9 cellular contexts compared by ENCODE assay signal in genomic region chr6:151647871-151648639, GRCh38.
DNase-seq lines count a peak whose midpoint lies in the region; ATAC-seq and TF ChIP-seq lines count a peak whose summit lies in the region.
"Had no signal": no experiment of that assay in that cellular context is flagged by ENCODE, and none has a peak within 500 bp of the region (broad histone marks: within the 10 kb centered on the region; RNA-seq: fewer than 3 reads in every experiment).

No MANE protein-coding gene starts in this region.

- no peak for TF ChIP-seq POLR2A in NB4 (IDR thresholded peaks at IDR 0.05; ENCODE audit: extremely low read depth, insufficient read length)

- no peak overlapping the region for H3K9ac ChIP-seq in neuronal stem cell (ENCODE audit: low read depth, low read length, poor library complexity)

- DNase-seq in NB4 (ENCODE audit: low read depth) (peak; percentile 37), cerebellar cortex (ENCODE audit: low spot score) (peak; percentile 21), neuronal stem cell (ENCODE audit: low spot score) (peak; percentile 30), MG63 (no peak), psoas muscle (no peak)
- DNase-seq: cerebellar nuclear complex had no signal

- H3K9me3 ChIP-seq in neuronal stem cell (replicated peaks in 1 of 2; ENCODE audit: control insufficient read depth in 2 of 2, insufficient read depth in 1 of 2, low read depth in 1 of 2, low read length in 2 of 2) (no peaks in the 10 kb centered on the region), MG63 (no peaks in the 10 kb centered on the region), psoas muscle (no peaks in the 10 kb centered on the region)

- peak overlapping the region; percentile 65 for H4K8ac ChIP-seq in neuronal stem cell (ENCODE audit: low read depth, low read length)

- H3K4me2 ChIP-seq in neuronal stem cell (ENCODE audit: insufficient read depth, low read length, poor library complexity, severe bottlenecking), result no peak overlapping the region

- peak overlapping the region; percentile 57 for H3K23ac ChIP-seq in neuronal stem cell (ENCODE audit: low read depth, low read length, poor library complexity)

- no peak overlapping the region for H3K4ac ChIP-seq in neuronal stem cell (ENCODE audit: low read length)

- no CpG with 5 or more reads among the region's 14 CpGs for WGBS in neuronal stem cell (ENCODE audit: extremely low coverage in 2 of 2, insufficient read length in 2 of 2, insufficient replicate concordance in 1 of 2), 2 donors
- 77 to 79% (median 78%) methylated on average over 14 of the region's 14 CpGs for WGBS in psoas muscle, 3 donors

- intact Hi-C loops in psoas muscle (cut with DNase I), result no loop called here

- no peak overlapping the region for H2BK120ac ChIP-seq in neuronal stem cell (ENCODE audit: low read depth, low read length)

- ATAC-seq in HG03378 (IDR thresholded peaks at IDR 0.05; ENCODE audit: unreplicated experiment), result no peak
- ATAC-seq in psoas muscle, result no peak
- ATAC-seq: stimulated activated memory B cell treated with anti-CD40 and anti-IgM and Interleukin-4, amounts not matched to agents 10 μg/mL and 1 μg/mL and 100 μg/mL, for 72 hours had no signal

- H2BK5ac ChIP-seq in neuronal stem cell (ENCODE audit: low read length), result no peak overlapping the region

- peaks cover 0 to 5% of the 10 kb centered on the region in 2 donors for H3K4me1 ChIP-seq in neuronal stem cell (ENCODE audit: control insufficient read depth in 2 of 2, insufficient read depth in 1 of 2, low read depth in 1 of 2, low read length in 2 of 2)
- no peaks in the 10 kb centered on the region for H3K4me1 ChIP-seq in psoas muscle

- peak overlapping the region; percentile 47 for H2AK5ac ChIP-seq in neuronal stem cell (ENCODE audit: low read depth, low read length)

- no peaks in the 10 kb centered on the region for H3K79me1 ChIP-seq in neuronal stem cell (ENCODE audit: low read depth, low read length)

- H2BK12ac ChIP-seq in neuronal stem cell (ENCODE audit: low read length), result peak overlapping the region; percentile 10

- no peak overlapping the region for H2BK15ac ChIP-seq in neuronal stem cell (ENCODE audit: low read length)

- H3K27me3 ChIP-seq in neuronal stem cell (ENCODE audit: control insufficient read depth in 3 of 3, insufficient read depth in 3 of 3, low read depth in 1 of 3, low read length in 3 of 3) (no peaks in the 10 kb centered on the region), MG63 (peaks cover 2% of the 10 kb centered on the region; the same call in 1 of the 2 replicates), psoas muscle (ENCODE audit: insufficient read depth in 3 of 3, low read length in 2 of 3) (no peaks in the 10 kb centered on the region)

- H3K14ac ChIP-seq in neuronal stem cell (ENCODE audit: low read length), result no peak overlapping the region

- H2AFZ ChIP-seq in neuronal stem cell (ENCODE audit: low read length), result no peak overlapping the region

- H3K27ac ChIP-seq in neuronal stem cell (replicated peaks; ENCODE audit: low read length), result peak overlapping the region; percentile 33
- no peak overlapping the region for H3K27ac ChIP-seq in psoas muscle

- H3K36me3 ChIP-seq in neuronal stem cell (replicated peaks in 1 of 2; ENCODE audit: control insufficient read depth in 2 of 2, insufficient read depth in 2 of 2, low read length in 2 of 2), result no peaks in the 10 kb centered on the region
- H3K36me3 ChIP-seq in MG63, result no peaks in the 10 kb centered on the region
- no peaks in the 10 kb centered on the region for H3K36me3 ChIP-seq in psoas muscle (ENCODE audit: insufficient read depth in 1 of 2, low read depth in 1 of 2)

- H3K18ac ChIP-seq in neuronal stem cell (ENCODE audit: low read length), result peak overlapping the region; percentile 72

- TF ChIP-seq CTCF in GM12874 (IDR thresholded peaks at IDR 0.05; ENCODE audit: insufficient read depth, low read depth, low read length) (peak; percentile 58), NB4 (IDR thresholded peaks at IDR 0.05; ENCODE audit: low read depth, low read length) (peak; percentile 46), psoas muscle (IDR thresholded peaks at IDR 0.05) (no peak)

- H4K91ac ChIP-seq in neuronal stem cell (ENCODE audit: low read depth, low read length, poor library complexity), result no peak overlapping the region

- H3K4me3 ChIP-seq in NB4 (ENCODE audit: low read depth, low read length) (no peak overlapping the region), neuronal stem cell (ENCODE audit: low read length in 2 of 2) (no peak overlapping the region), MG63 (no peak overlapping the region), psoas muscle (no peak overlapping the region)

Comparison
In these comparisons a context has a peak if more than half of its experiments do, and no peak if none do; other contexts are left out.
1. DNase-seq: peak in NB4 (single experiment), cerebellar cortex (single experiment) and neuronal stem cell (single experiment); none in MG63 (single experiment) and psoas muscle (0 of 2).